In genomic region chr7:77199008-77199966, GRCh38 we compare ENCODE assay signal across 8 cellular contexts. TPM values are rescaled to one million over a fixed set of nuclear protein-coding genes. Genes with fewer than 3 reads are reported as not detected.
DNase-seq lines count a peak whose midpoint lies in the region; TF ChIP-seq lines count a peak whose summit lies in the region.

Gene FGL2 (minus strand): TSS chr7:77199819. CDS start chr7:77199793, 26 bp downstream.

- DNase-seq in NCI-H146 (lab: John Stamatoyannopoulos, UW) (peak; percentile 68), cardiac muscle cell (ENCODE audit: low read depth in 1 of 2, low spot score in 1 of 2) (peak; percentile 33 to 77), ovary (peak; percentile 34 to 65 (median 56)), NCI-H2029 treated with DMSO at 0.1 percent for 48 hours (lab: John Stamatoyannopoulos, UW) (no peak), NCI-H510A treated with DMSO at 0.1 percent for 48 hours (lab: John Stamatoyannopoulos, UW) (no peak), GM10266 (ENCODE audit: extremely low spot score) (no peak)
- peak; percentile 19 for DNase-seq in activated effector memory CD4-positive, alpha-beta T cell treated with Interleukin-2 at 50 U/mL for 16 hours

- H3K4me1 ChIP-seq in ES-I3 (ENCODE audit: insufficient read depth, low read length): no peaks in the 10 kb centered on the region
- no peaks in the 10 kb centered on the region for H3K4me1 ChIP-seq in cardiac muscle cell (ENCODE audit: low read depth)
- peaks cover 2% of the 10 kb centered on the region for H3K4me1 ChIP-seq in ovary (ENCODE audit: insufficient read depth)

- H3K27me3 ChIP-seq in cardiac muscle cell: no peaks in the 10 kb centered on the region
- H3K27me3 ChIP-seq in ovary: no peaks in the 10 kb centered on the region

- H3K9ac ChIP-seq in ES-I3 (ENCODE audit: low read depth, low read length): peak within 1 kb of the TSS; percentile 33; the same call in 1 of the 2 replicates

- 3 to 4% (median 4%) methylated on average over 15 of the region's 15 CpGs for WGBS in ovary, 3 donors

- H3K36me3 ChIP-seq in ES-I3 (ENCODE audit: insufficient read depth, low read length): no peaks in the 10 kb centered on the region
- no peaks in the 10 kb centered on the region for H3K36me3 ChIP-seq in cardiac muscle cell
- no peaks in the 10 kb centered on the region for H3K36me3 ChIP-seq in ovary

- intact Hi-C loops in ovary (cut with DNase I): no loop called here

- TF ChIP-seq CTCF in cardiac muscle cell (IDR thresholded peaks at IDR 0.05; ENCODE audit: low read depth, low read length) (no peak), ovary (IDR thresholded peaks at IDR 0.05) (no peak), GM10266 (IDR thresholded peaks at IDR 0.05; ENCODE audit: control insufficient read depth, insufficient read depth, low read depth, missing control alignments) (no peak)

- H3K27ac ChIP-seq in cardiac muscle cell (no peak within 1 kb of the TSS), ovary (no peak within 1 kb of the TSS)

- TF ChIP-seq POLR2A in ovary (IDR thresholded peaks at IDR 0.05): no peak

- H3K4me3 ChIP-seq in cardiac muscle cell (peak within 1 kb of the TSS; percentile 6), ovary (peak within 1 kb of the TSS; percentile 28)

- no peak for TF ChIP-seq EP300 in ovary (IDR thresholded peaks at IDR 0.05)

- H3K9me3 ChIP-seq in ES-I3 (ENCODE audit: control insufficient read depth, insufficient read depth, low read length): no peaks in the 10 kb centered on the region
- no peaks in the 10 kb centered on the region for H3K9me3 ChIP-seq in cardiac muscle cell (ENCODE audit: low read depth)
- H3K9me3 ChIP-seq in ovary: no peaks in the 10 kb centered on the region

RNA-seq across cellular contexts. Expression of gene FGL2, which starts in this region (rescaled TPM):
- total RNA-seq in cardiac muscle cell (0.14 and 0.51 TPM in 2 replicates), ovary (10 to 100 TPM in 4 of 7 donors, 1 to 10 TPM in 3; 3.5 to 20.5 (median 10.5) TPM)
- polyA plus RNA-seq in cardiac muscle cell (0.10 and 0.13 TPM in 2 replicates), ovary (10 to 100 TPM in 1 of 2 donors, 1 to 10 TPM in 1; 4.9 to 22.4 TPM)

Comparison
In these comparisons a context has a peak if more than half of its experiments do, and no peak if none do; other contexts are left out.
1. Peak in DNase-seq and H3K4me3 ChIP-seq in cardiac muscle cell; RNA of the gene not detected or under 1 TPM.
2. DNase-seq: peak in NCI-H146 (single experiment), activated effector memory CD4-positive, alpha-beta T cell treated with Interleukin-2 at 50 U/mL for 16 hours (single experiment) and ovary (5 of 5); none in NCI-H2029 treated with DMSO at 0.1 percent for 48 hours (single experiment), NCI-H510A treated with DMSO at 0.1 percent for 48 hours (single experiment) and GM10266 (single experiment).